12 cellular contexts compared by ENCODE assay signal in genomic region chr12:59444932-59445331, GRCh38.
DNase-seq lines count a peak whose midpoint lies in the region; ATAC-seq, FAIRE-seq and TF ChIP-seq lines count a peak whose summit lies in the region.
"Had no signal": no experiment of that assay in that cellular context is flagged by ENCODE, and none has a peak within 500 bp of the region (broad histone marks: within the 10 kb centered on the region; RNA-seq: fewer than 3 reads in every experiment).

No MANE protein-coding gene starts in this region.

- no peak overlapping the region for H3K27ac Mint-ChIP-seq in activated naive CD4-positive, alpha-beta T cell treated with anti-CD3 and anti-CD28 coated beads for 36 hours
- H3K27ac Mint-ChIP-seq in naive B cell: no peak overlapping the region
- H3K27ac Mint-ChIP-seq: CD8-positive, alpha-beta memory T cell had no signal

- H3K4me3 ChIP-seq in astrocyte of the spinal cord (ENCODE audit: low read depth, low read length): no peak overlapping the region

- in situ Hi-C loops in astrocyte of the spinal cord (cut with HindIII; ENCODE audit: low sequenced_read_pairs): no loop called here

- no peaks in the 10 kb centered on the region for H3K36me3 Mint-ChIP-seq in activated naive CD4-positive, alpha-beta T cell treated with anti-CD3 and anti-CD28 coated beads for 36 hours (ENCODE audit: low read depth)
- peaks cover 5 to 23% of the 10 kb centered on the region in 2 donors for H3K36me3 Mint-ChIP-seq in naive B cell

- peaks cover 19% of the 10 kb centered on the region for H3K27me3 Mint-ChIP-seq in activated naive CD4-positive, alpha-beta T cell treated with anti-CD3 and anti-CD28 coated beads for 36 hours (ENCODE audit: low read depth)
- peaks cover 0 to 13% (median 11%) of the 10 kb centered on the region in 3 donors for H3K27me3 Mint-ChIP-seq in naive B cell

- ATAC-seq in naive B cell (ENCODE audit: low read depth in 2 of 2) (no peak), HG02588 (IDR thresholded peaks at IDR 0.05; ENCODE audit: unreplicated experiment) (no peak)

- peak; percentile 36 for DNase-seq in activated naive CD4-positive, alpha-beta T cell treated with anti-CD3 and anti-CD28 coated beads for 36 hours
- no peak for DNase-seq in activated naive CD4-positive, alpha-beta T cell (lab: John Stamatoyannopoulos, UW)
- peak; percentile 9 for DNase-seq in astrocyte of the spinal cord (ENCODE audit: low read depth, low spot score)
- peak; percentile 20 for DNase-seq in naive B cell
- DNase-seq in NCI-H2081 treated with DMSO at 0.1 percent for 48 hours (lab: John Stamatoyannopoulos, UW): no peak
- no peak for DNase-seq in GM19239 (ENCODE audit: insufficient read length, low spot score)
- DNase-seq: NCI-H2227 treated with DMSO at 0.1 percent for 48 hours, SW 1271 had no signal

- FAIRE-seq in GM19239 (lab: Jason Lieb, UNC): no peak
- FAIRE-seq: HTR-8/SVneo had no signal

- peak; percentile 26 for TF ChIP-seq CTCF in astrocyte of the spinal cord (IDR thresholded peaks at IDR 0.05; ENCODE audit: low read depth, low read length)

- H3K4me1 Mint-ChIP-seq in activated naive CD4-positive, alpha-beta T cell treated with anti-CD3 and anti-CD28 coated beads for 36 hours (ENCODE audit: low read depth): no peaks in the 10 kb centered on the region
- H3K4me1 Mint-ChIP-seq in naive B cell: no peaks in the 10 kb centered on the region
- H3K4me1 Mint-ChIP-seq: CD8-positive, alpha-beta memory T cell had no signal

- intact Hi-C loops in activated naive CD4-positive, alpha-beta T cell treated with anti-CD3 and anti-CD28 coated beads for 36 hours (cut with micrococcal nuclease): loop anchor here (1.0 kb wide), 2 partner anchors 363 to 390 kb away; no protein-coding TSS in a partner anchor

- H3K9me3 Mint-ChIP-seq in activated naive CD4-positive, alpha-beta T cell treated with anti-CD3 and anti-CD28 coated beads for 36 hours: peaks cover 23% of the 10 kb centered on the region
- H3K9me3 Mint-ChIP-seq in naive B cell: peaks cover 5 to 32% (median 20%) of the 10 kb centered on the region in 7 donors

- CTCF ChIA-PET in activated naive CD4-positive, alpha-beta T cell treated with anti-CD3 and anti-CD28 coated beads for 36 hours (lab: Charles Lee): interaction anchor here (0.5 to 1.4 kb wide), 4 partner anchors 14 to 900 kb away, joined by 3 to 6 read pairs (median 3); no protein-coding TSS in a partner anchor

- peak; percentile 41; the same call in 1 of the 2 replicates for TF ChIP-seq RAD21 in Ishikawa (IDR thresholded peaks at IDR 0.05; ENCODE audit: low read depth)

- no peak overlapping the region for H3K4me3 Mint-ChIP-seq in activated naive CD4-positive, alpha-beta T cell treated with anti-CD3 and anti-CD28 coated beads for 36 hours
- H3K4me3 Mint-ChIP-seq in naive B cell: no peak overlapping the region
- H3K4me3 Mint-ChIP-seq: CD8-positive, alpha-beta memory T cell had no signal

- no peak for TF ChIP-seq EP300 in Ishikawa (IDR thresholded peaks at IDR 0.05; ENCODE audit: borderline replicate concordance)

TF ChIP-seq in Ishikawa, 13 proteins besides CTCF, POLR2A, EP300 and RAD21:
- TF ChIP-seq, protein P1, sequence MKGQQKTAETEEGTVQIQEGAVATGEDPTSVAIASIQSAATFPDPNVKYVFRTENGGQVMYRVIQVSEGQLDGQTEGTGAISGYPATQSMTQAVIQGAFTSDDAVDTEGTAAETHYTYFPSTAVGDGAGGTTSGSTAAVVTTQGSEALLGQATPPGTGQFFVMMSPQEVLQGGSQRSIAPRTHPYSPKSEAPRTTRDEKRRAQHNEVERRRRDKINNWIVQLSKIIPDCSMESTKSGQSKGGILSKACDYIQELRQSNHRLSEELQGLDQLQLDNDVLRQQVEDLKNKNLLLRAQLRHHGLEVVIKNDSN (IDR thresholded peaks at IDR 0.05): no peak
- TF ChIP-seq YY1 (IDR thresholded peaks at IDR 0.05; ENCODE audit: low read depth): no peak
- no peak for TF ChIP-seq EGR1 (IDR thresholded peaks at IDR 0.05)
- no peak for TF ChIP-seq NFIC (IDR thresholded peaks at IDR 0.05)
- no peak for TF ChIP-seq TEAD4 (IDR thresholded peaks at IDR 0.05)
- no peak for TF ChIP-seq ZBTB7A (IDR thresholded peaks at IDR 0.05; ENCODE audit: low read depth)
- TF ChIP-seq, protein P2, sequence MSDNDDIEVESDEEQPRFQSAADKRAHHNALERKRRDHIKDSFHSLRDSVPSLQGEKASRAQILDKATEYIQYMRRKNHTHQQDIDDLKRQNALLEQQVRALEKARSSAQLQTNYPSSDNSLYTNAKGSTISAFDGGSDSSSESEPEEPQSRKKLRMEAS (IDR thresholded peaks at IDR 0.05): no peak
- TF ChIP-seq CEBPB (IDR thresholded peaks at IDR 0.05): no peak

Comparison
In these comparisons a context has a peak if more than half of its experiments do, and no peak if none do; other contexts are left out.
1. DNase-seq: peak in activated naive CD4-positive, alpha-beta T cell treated with anti-CD3 and anti-CD28 coated beads for 36 hours (single experiment), astrocyte of the spinal cord (single experiment) and naive B cell (single experiment); none in activated naive CD4-positive, alpha-beta T cell (0 of 4), NCI-H2081 treated with DMSO at 0.1 percent for 48 hours (single experiment) and GM19239 (single experiment).